8 cellular contexts compared by ENCODE assay signal in genomic region chr2:102142829-102143449, GRCh38. TPM values are rescaled to one million over a fixed set of nuclear protein-coding genes. Genes with fewer than 3 reads are reported as not detected.
A peak's percentile ranks its signal among the peaks of the same experiment; 100 is the strongest.
DNase-seq lines count a peak whose midpoint lies in the region; ATAC-seq and TF ChIP-seq lines count a peak whose summit lies in the region.

No MANE protein-coding gene starts in this region.

- no peak for TF ChIP-seq CTCF in HL-60 (IDR thresholded peaks at IDR 0.05; ENCODE audit: insufficient read depth, low read length)

- DNase-seq in HL-60 (ENCODE audit: low read depth in 1 of 2, low spot score in 1 of 2) (peak; percentile 22 to 55), NCI-H1436 (lab: John Stamatoyannopoulos, UW) (no peak), AG20443 (ENCODE audit: low spot score) (no peak)
- peak in 1 of 2 donors; percentile 43 for DNase-seq in stimulated activated effector memory CD8-positive, alpha-beta T cell treated with anti-CD3 and anti-CD28 coated beads, Interleukin-12 subunit alpha, Interleukin-12 subunit beta, amount 100 ng/mL, for 72 hours (ENCODE audit: low spot score in 2 of 2)

- peaks cover 16% of the 10 kb centered on the region for H3K9me3 Mint-ChIP-seq in stimulated activated effector memory CD8-positive, alpha-beta T cell treated with anti-CD3 and anti-CD28 coated beads, Interleukin-12 subunit alpha, Interleukin-12 subunit beta, amount 100 ng/mL, for 72 hours
- H3K9me3 Mint-ChIP-seq in stimulated activated memory B cell treated with anti-CD40 and anti-IgM and Interleukin-4, amounts not matched to agents 10 μg/mL and 1 μg/mL and 100 μg/mL, for 72 hours: peaks cover 24% of the 10 kb centered on the region

- H3K4me3 Mint-ChIP-seq in stimulated activated effector memory CD8-positive, alpha-beta T cell treated with anti-CD3 and anti-CD28 coated beads, Interleukin-12 subunit alpha, Interleukin-12 subunit beta, amount 100 ng/mL, for 72 hours: peak overlapping the region; percentile 56
- no peak overlapping the region for H3K4me3 Mint-ChIP-seq in stimulated activated memory B cell treated with anti-CD40 and anti-IgM and Interleukin-4, amounts not matched to agents 10 μg/mL and 1 μg/mL and 100 μg/mL, for 72 hours

- H3K27me3 ChIP-seq in HL-60 (ENCODE audit: insufficient read depth, poor library complexity, severe bottlenecking) (no peaks in the 10 kb centered on the region), iPS-20b (ENCODE audit: insufficient read depth, low read length) (peaks cover 41% of the 10 kb centered on the region)

- no peaks in the 10 kb centered on the region for H3K9me3 ChIP-seq in iPS-20b (ENCODE audit: insufficient read depth, low read depth, low read length)

- peak; percentile 14 for ATAC-seq in stimulated activated effector memory CD8-positive, alpha-beta T cell treated with anti-CD3 and anti-CD28 coated beads, Interleukin-12 subunit alpha, Interleukin-12 subunit beta, amount 100 ng/mL, for 72 hours
- no peak for ATAC-seq in stimulated activated memory B cell treated with anti-CD40 and anti-IgM and Interleukin-4, amounts not matched to agents 10 μg/mL and 1 μg/mL and 100 μg/mL, for 72 hours
- ATAC-seq in GM19463 (IDR thresholded peaks at IDR 0.05; ENCODE audit: unreplicated experiment): no peak

- no peak overlapping the region for H3K27ac Mint-ChIP-seq in stimulated activated effector memory CD8-positive, alpha-beta T cell treated with anti-CD3 and anti-CD28 coated beads, Interleukin-12 subunit alpha, Interleukin-12 subunit beta, amount 100 ng/mL, for 72 hours
- no peak overlapping the region for H3K27ac Mint-ChIP-seq in stimulated activated memory B cell treated with anti-CD40 and anti-IgM and Interleukin-4, amounts not matched to agents 10 μg/mL and 1 μg/mL and 100 μg/mL, for 72 hours

- no peaks in the 10 kb centered on the region for H3K36me3 ChIP-seq in iPS-20b (ENCODE audit: insufficient read depth, low read depth, low read length)

- H3K4me1 ChIP-seq in iPS-20b (ENCODE audit: insufficient read depth, low read length): no peaks in the 10 kb centered on the region

- H3K27ac ChIP-seq in HL-60 (replicated peaks): peak overlapping the region; percentile 63
- H3K27ac ChIP-seq in adipose tissue (ENCODE audit: low read depth, low read length): peak overlapping the region; percentile 94
- H3K27ac ChIP-seq in iPS-20b (ENCODE audit: low read length): no peak overlapping the region

- peaks cover 45% of the 10 kb centered on the region for H3K27me3 Mint-ChIP-seq in stimulated activated memory B cell treated with anti-CD40 and anti-IgM and Interleukin-4, amounts not matched to agents 10 μg/mL and 1 μg/mL and 100 μg/mL, for 72 hours

- H3K36me3 Mint-ChIP-seq in stimulated activated effector memory CD8-positive, alpha-beta T cell treated with anti-CD3 and anti-CD28 coated beads, Interleukin-12 subunit alpha, Interleukin-12 subunit beta, amount 100 ng/mL, for 72 hours: peaks cover 16% of the 10 kb centered on the region
- no peaks in the 10 kb centered on the region for H3K36me3 Mint-ChIP-seq in stimulated activated memory B cell treated with anti-CD40 and anti-IgM and Interleukin-4, amounts not matched to agents 10 μg/mL and 1 μg/mL and 100 μg/mL, for 72 hours

- peak overlapping the region; percentile 41; the same call in 1 of the 2 replicates for H3K9ac ChIP-seq in iPS-20b (ENCODE audit: low read depth, low read length)

- peaks cover 43% of the 10 kb centered on the region for H3K4me1 Mint-ChIP-seq in stimulated activated effector memory CD8-positive, alpha-beta T cell treated with anti-CD3 and anti-CD28 coated beads, Interleukin-12 subunit alpha, Interleukin-12 subunit beta, amount 100 ng/mL, for 72 hours
- H3K4me1 Mint-ChIP-seq in stimulated activated memory B cell treated with anti-CD40 and anti-IgM and Interleukin-4, amounts not matched to agents 10 μg/mL and 1 μg/mL and 100 μg/mL, for 72 hours: no peaks in the 10 kb centered on the region

- WGBS in adipose tissue, 3 donors: 2 to 5% (median 4%) methylated on average over 38 to 42 of the region's 42 CpGs

- H3K4me3 ChIP-seq in HL-60 (replicated peaks; ENCODE audit: insufficient read depth, low read length): peak overlapping the region; percentile 39
- peak overlapping the region; percentile 77 for H3K4me3 ChIP-seq in iPS-20b (ENCODE audit: low read length)

RNA-seq across cellular contexts. Expression of gene IL1R1, which starts 0.4 kb away (rescaled TPM):
- polyA plus RNA-seq in adipose tissue: 100 to 1,000 TPM in 2 of 3 donors, 10 to 100 TPM in 1; 20.6 to 285 (median 128) TPM

RNA-seq across cellular contexts. Expression of gene IL1RL2, which starts 43.9 kb away (rescaled TPM):
- under 1 TPM; 0.10 to 0.91 (median 0.67) TPM for polyA plus RNA-seq in adipose tissue

Comparison
In these comparisons a context has a peak if more than half of its experiments do, and no peak if none do; other contexts are left out.
1. DNase-seq: peak in HL-60 (2 of 2); none in NCI-H1436 (single experiment) and AG20443 (single experiment).